Comparison of ENCODE assay signal across 1 cellular context in the genomic region with DNA sequence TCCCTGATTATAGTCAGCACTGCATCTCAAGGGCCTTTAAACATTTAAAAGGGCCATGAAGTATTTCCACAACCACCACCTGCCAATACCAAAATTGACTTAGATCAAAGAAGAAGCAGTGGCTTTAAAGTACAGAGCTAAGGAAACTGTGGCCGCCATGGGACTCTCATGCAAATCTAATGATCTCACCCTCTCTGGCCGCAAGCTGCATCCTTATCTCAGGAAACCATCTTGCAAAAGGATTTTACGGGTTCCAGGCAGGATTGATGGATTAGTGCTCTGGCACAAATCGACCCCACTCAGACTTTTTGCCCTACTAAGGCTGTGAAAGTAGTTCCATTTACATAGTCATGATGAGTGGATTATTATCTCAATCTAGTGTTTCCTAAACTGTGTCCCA.
TF ChIP-seq lines count a peak whose summit lies in the region.

No MANE protein-coding gene starts in this region.

TF ChIP-seq in K562, 482 proteins besides CTCF, POLR2A, EP300 and RAD21 (continued from another document):
- TF ChIP-seq, protein P1, sequence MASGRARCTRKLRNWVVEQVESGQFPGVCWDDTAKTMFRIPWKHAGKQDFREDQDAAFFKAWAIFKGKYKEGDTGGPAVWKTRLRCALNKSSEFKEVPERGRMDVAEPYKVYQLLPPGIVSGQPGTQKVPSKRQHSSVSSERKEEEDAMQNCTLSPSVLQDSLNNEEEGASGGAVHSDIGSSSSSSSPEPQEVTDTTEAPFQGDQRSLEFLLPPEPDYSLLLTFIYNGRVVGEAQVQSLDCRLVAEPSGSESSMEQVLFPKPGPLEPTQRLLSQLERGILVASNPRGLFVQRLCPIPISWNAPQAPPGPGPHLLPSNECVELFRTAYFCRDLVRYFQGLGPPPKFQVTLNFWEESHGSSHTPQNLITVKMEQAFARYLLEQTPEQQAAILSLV (tag; IDR thresholded peaks at IDR 0.05), result no peak
- TF ChIP-seq MEIS2 (IDR thresholded peaks at IDR 0.05; ENCODE audit: partially characterized antibody) (peak; percentile 81), LARP7 (IDR thresholded peaks at IDR 0.05) (no peak), MCM7 (IDR thresholded peaks at IDR 0.05) (no peak), TAF9B (IDR thresholded peaks at IDR 0.05; ENCODE audit: partially characterized antibody) (no peak), KLF16 (IDR thresholded peaks at IDR 0.05) (no peak), RCOR1 (IDR thresholded peaks at IDR 0.05; ENCODE audit: borderline replicate concordance in 1 of 2, low read depth in 2 of 2, low read length in 2 of 2) (peak in 1 of 2 experiments; percentile 74; a peak in 1 of 4 replicates), CBFB (CRISPR knock-in tag; IDR thresholded peaks at IDR 0.05) (no peak), ADNP (tag; IDR thresholded peaks at IDR 0.05) (no peak), POLR3G (IDR thresholded peaks at IDR 0.05; ENCODE audit: extremely low read depth, insufficient read length, insufficient replicate concordance) (no peak), CTBP1 (IDR thresholded peaks at IDR 0.05; ENCODE audit: borderline replicate concordance) (peak; percentile 29; the same call in 1 of the 2 replicates), ZNF217 (CRISPR knock-in tag; IDR thresholded peaks at IDR 0.05) (no peak)
- TF ChIP-seq, protein P2, sequence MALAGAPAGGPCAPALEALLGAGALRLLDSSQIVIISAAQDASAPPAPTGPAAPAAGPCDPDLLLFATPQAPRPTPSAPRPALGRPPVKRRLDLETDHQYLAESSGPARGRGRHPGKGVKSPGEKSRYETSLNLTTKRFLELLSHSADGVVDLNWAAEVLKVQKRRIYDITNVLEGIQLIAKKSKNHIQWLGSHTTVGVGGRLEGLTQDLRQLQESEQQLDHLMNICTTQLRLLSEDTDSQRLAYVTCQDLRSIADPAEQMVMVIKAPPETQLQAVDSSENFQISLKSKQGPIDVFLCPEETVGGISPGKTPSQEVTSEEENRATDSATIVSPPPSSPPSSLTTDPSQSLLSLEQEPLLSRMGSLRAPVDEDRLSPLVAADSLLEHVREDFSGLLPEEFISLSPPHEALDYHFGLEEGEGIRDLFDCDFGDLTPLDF (CRISPR knock-in tag; IDR thresholded peaks at IDR 0.05), result no peak
- TF ChIP-seq, protein P3, sequence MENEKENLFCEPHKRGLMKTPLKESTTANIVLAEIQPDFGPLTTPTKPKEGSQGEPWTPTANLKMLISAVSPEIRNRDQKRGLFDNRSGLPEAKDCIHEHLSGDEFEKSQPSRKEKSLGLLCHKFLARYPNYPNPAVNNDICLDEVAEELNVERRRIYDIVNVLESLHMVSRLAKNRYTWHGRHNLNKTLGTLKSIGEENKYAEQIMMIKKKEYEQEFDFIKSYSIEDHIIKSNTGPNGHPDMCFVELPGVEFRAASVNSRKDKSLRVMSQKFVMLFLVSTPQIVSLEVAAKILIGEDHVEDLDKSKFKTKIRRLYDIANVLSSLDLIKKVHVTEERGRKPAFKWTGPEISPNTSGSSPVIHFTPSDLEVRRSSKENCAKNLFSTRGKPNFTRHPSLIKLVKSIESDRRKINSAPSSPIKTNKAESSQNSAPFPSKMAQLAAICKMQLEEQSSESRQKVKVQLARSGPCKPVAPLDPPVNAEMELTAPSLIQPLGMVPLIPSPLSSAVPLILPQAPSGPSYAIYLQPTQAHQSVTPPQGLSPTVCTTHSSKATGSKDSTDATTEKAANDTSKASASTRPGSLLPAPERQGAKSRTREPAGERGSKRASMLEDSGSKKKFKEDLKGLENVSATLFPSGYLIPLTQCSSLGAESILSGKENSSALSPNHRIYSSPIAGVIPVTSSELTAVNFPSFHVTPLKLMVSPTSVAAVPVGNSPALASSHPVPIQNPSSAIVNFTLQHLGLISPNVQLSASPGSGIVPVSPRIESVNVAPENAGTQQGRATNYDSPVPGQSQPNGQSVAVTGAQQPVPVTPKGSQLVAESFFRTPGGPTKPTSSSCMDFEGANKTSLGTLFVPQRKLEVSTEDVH (IDR thresholded peaks at IDR 0.05; ENCODE audit: low read depth, partially characterized antibody), result no peak
- TF ChIP-seq, protein P4, sequence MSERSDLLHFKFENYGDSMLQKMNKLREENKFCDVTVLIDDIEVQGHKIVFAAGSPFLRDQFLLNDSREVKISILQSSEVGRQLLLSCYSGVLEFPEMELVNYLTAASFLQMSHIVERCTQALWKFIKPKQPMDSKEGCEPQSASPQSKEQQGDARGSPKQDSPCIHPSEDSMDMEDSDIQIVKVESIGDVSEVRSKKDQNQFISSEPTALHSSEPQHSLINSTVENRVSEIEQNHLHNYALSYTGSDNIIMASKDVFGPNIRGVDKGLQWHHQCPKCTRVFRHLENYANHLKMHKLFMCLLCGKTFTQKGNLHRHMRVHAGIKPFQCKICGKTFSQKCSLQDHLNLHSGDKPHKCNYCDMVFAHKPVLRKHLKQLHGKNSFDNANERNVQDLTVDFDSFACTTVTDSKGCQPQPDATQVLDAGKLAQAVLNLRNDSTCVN (CRISPR knock-in tag; IDR thresholded peaks at IDR 0.05), result no peak
- TF ChIP-seq, protein P5, sequence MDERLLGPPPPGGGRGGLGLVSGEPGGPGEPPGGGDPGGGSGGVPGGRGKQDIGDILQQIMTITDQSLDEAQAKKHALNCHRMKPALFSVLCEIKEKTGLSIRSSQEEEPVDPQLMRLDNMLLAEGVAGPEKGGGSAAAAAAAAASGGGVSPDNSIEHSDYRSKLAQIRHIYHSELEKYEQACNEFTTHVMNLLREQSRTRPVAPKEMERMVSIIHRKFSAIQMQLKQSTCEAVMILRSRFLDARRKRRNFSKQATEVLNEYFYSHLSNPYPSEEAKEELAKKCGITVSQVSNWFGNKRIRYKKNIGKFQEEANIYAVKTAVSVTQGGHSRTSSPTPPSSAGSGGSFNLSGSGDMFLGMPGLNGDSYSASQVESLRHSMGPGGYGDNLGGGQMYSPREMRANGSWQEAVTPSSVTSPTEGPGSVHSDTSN (CRISPR knock-in tag; IDR thresholded peaks at IDR 0.05; ENCODE audit: low read depth), result no peak
- TF ChIP-seq, protein P5 (tag; conservative IDR thresholded peaks at IDR 0.05; ENCODE audit: low read depth), result peak; percentile 79
